9 cellular contexts compared by ENCODE assay signal in genomic region chr20:6008254-6008653, GRCh38. TPM values are rescaled to one million over a fixed set of nuclear protein-coding genes. Genes with fewer than 3 reads are reported as not detected.
A peak's percentile ranks its signal among the peaks of the same experiment; 100 is the strongest.
DNase-seq lines count a peak whose midpoint lies in the region; ATAC-seq and TF ChIP-seq lines count a peak whose summit lies in the region.
"Had no signal": no experiment of that assay in that cellular context is flagged by ENCODE, and none has a peak within 500 bp of the region (broad histone marks: within the 10 kb centered on the region; RNA-seq: fewer than 3 reads in every experiment).

No MANE protein-coding gene starts in this region.

- ATAC-seq in HG03439 (IDR thresholded peaks at IDR 0.05; ENCODE audit: unreplicated experiment) = no peak

- no peak for TF ChIP-seq CTCF in Caco-2 (IDR thresholded peaks at IDR 0.05; ENCODE audit: insufficient read depth in 1 of 2, low read depth in 1 of 2, low read length in 1 of 2, severe bottlenecking in 1 of 2, unreplicated experiment in 1 of 2)
- no peak for TF ChIP-seq CTCF in mammary epithelial cell (conservative IDR thresholded peaks at IDR 0.05 in 1 of 2, IDR thresholded peaks at IDR 0.05 in 1 of 2; ENCODE audit: extremely low read depth in 1 of 2, insufficient read depth in 1 of 2, low read depth in 1 of 2, low read length in 2 of 2)
- TF ChIP-seq CTCF in liver (IDR thresholded peaks at IDR 0.05; ENCODE audit: low read depth, low read length, missing input control) = no peak
- no peak for TF ChIP-seq CTCF in thyroid gland (IDR thresholded peaks at IDR 0.05)

- H3K4me3 Mint-ChIP-seq in Caco-2 (ENCODE audit: unreplicated experiment) = peak overlapping the region; percentile 89

- H3K9ac ChIP-seq in mammary epithelial cell (ENCODE audit: insufficient read depth, low read length) (no peak overlapping the region), liver (ENCODE audit: low read depth in 1 of 2, low read length in 2 of 2) (peak overlapping the region in 1 of 2 donors; percentile 85)
- H3K9ac ChIP-seq: parathyroid adenoma had no signal

- peak overlapping the region; percentile 89 for H3K4me2 ChIP-seq in mammary epithelial cell (ENCODE audit: insufficient read depth, low read depth, low read length)

- CTCF ChIA-PET in Caco-2 (lab: Charles Lee) (no interaction called here), mammary epithelial cell (lab: Charles Lee; ENCODE audit: low non-redundant PET) (no interaction called here)

- H3K27ac ChIP-seq in mammary epithelial cell (ENCODE audit: insufficient read depth, low read depth, low read length) (peak overlapping the region; percentile 66), liver (ENCODE audit: low read depth in 1 of 2, low read length in 2 of 2) (peak overlapping the region; percentile 54 to 84), thyroid gland (peak overlapping the region in 2 of 3 donors; percentile 31 to 45)
- H3K27ac ChIP-seq: parathyroid adenoma had no signal

- POLR2A ChIA-PET in Caco-2 (lab: Charles Lee) = no interaction called here

- H3K27ac Mint-ChIP-seq in Caco-2 (ENCODE audit: unreplicated experiment) = peak overlapping the region; percentile 75

- H3K36me3 ChIP-seq in Caco-2 (ENCODE audit: control insufficient read depth, insufficient read depth, low read length) (peaks cover 5% of the 10 kb centered on the region), MG63 (peaks cover 11% of the 10 kb centered on the region), mammary epithelial cell (ENCODE audit: insufficient read depth, low read length) (peaks cover 16% of the 10 kb centered on the region), liver (ENCODE audit: control insufficient read depth in 4 of 4, insufficient read depth in 3 of 4, low read depth in 1 of 4, low read length in 3 of 4) (peaks cover 6 to 24% (median 12%) of the 10 kb centered on the region in 4 donors), thyroid gland (peaks cover 7 to 15% of the 10 kb centered on the region in 2 donors)

- dilution Hi-C loops in mammary epithelial cell (cut with HindIII; ENCODE audit: low sequenced_read_pairs) = no loop called here

- in situ Hi-C loops in mammary epithelial cell (cut with MboI; ENCODE audit: low sequenced_read_pairs in 2 of 2) = no loop called here

- peaks cover 3% of the 10 kb centered on the region for H4K20me1 ChIP-seq in mammary epithelial cell (ENCODE audit: insufficient read depth, low read length)

- intact Hi-C loops in Caco-2 (cut with micrococcal nuclease; ENCODE audit: unreplicated experiment) (no loop called here), mammary epithelial cell (cut with micrococcal nuclease) (no loop called here), thyroid gland (cut with DNase I) (no loop called here)

- H3K4me3 ChIP-seq in Caco-2 (ENCODE audit: low read depth, low read length) (peak overlapping the region; percentile 8; the same call in 1 of the 2 replicates), MG63 (no peak overlapping the region), mammary epithelial cell (replicated peaks in 1 of 3; ENCODE audit: insufficient read depth in 1 of 3, low read depth in 2 of 3, low read length in 3 of 3) (peak overlapping the region in 2 of 3 experiments; percentile 91 to 99), liver (ENCODE audit: low read depth in 1 of 3, low read length in 3 of 3) (peak overlapping the region; percentile 46 to 99 (median 95)), thyroid gland (replicated peaks in 1 of 3) (no peak overlapping the region)

- H3K9me3 Mint-ChIP-seq in Caco-2 (ENCODE audit: unreplicated experiment) = no peaks in the 10 kb centered on the region

- 0% methylated on average over 5 of the region's 5 CpGs for WGBS in mammary epithelial cell (ENCODE audit: low coverage, missing lambda C conversion rate)
- WGBS in liver = 24% methylated on average over 5 of the region's 5 CpGs
- WGBS in thyroid gland, 2 donors = 24 to 37% methylated on average over 5 of the region's 5 CpGs

- H3K27me3 ChIP-seq in Caco-2 (replicated peaks; ENCODE audit: control insufficient read depth, insufficient read depth, low read length) (no peaks in the 10 kb centered on the region), MG63 (no peaks in the 10 kb centered on the region), mammary epithelial cell (ENCODE audit: insufficient read depth, low read length) (no peaks in the 10 kb centered on the region), liver (ENCODE audit: control insufficient read depth in 4 of 4, insufficient read depth in 4 of 4, low read length in 3 of 4) (no peaks in the 10 kb centered on the region), thyroid gland (no peaks in the 10 kb centered on the region)

- peak in 1 of 2 donors; percentile 11 for TF ChIP-seq POLR2A in thyroid gland (IDR thresholded peaks at IDR 0.05)

- BruUV-seq in Caco-2 (replicated peaks; lab: Mats Ljungman, UMichigan) (no TSS peak), mammary epithelial cell (replicated peaks; lab: Mats Ljungman, UMichigan) (no TSS peak)

- no peak overlapping the region for H2AFZ ChIP-seq in mammary epithelial cell (ENCODE audit: low read depth, low read length)
- H2AFZ ChIP-seq: parathyroid adenoma had no signal

- peaks cover 43% of the 10 kb centered on the region for H3K36me3 Mint-ChIP-seq in Caco-2 (ENCODE audit: insufficient read depth, unreplicated experiment)

- H3K4me1 Mint-ChIP-seq in Caco-2 (ENCODE audit: low read depth, unreplicated experiment) = peaks cover 17% of the 10 kb centered on the region

- peak in 1 of 2 experiments; percentile 30 for DNase-seq in Caco-2
- peak; percentile 66 for DNase-seq in MG63
- DNase-seq in mammary epithelial cell = peak; percentile 96
- peak; percentile 82 to 84 for DNase-seq in thyroid gland
- DNase-seq in activated effector memory CD4-positive, alpha-beta T cell treated with Interleukin-2 at 50 U/mL for 16 hours = no peak
- DNase-seq in HuH-7 (ENCODE audit: low spot score) = no peak

- no peak for TF ChIP-seq RAD21 in liver (IDR thresholded peaks at IDR 0.05)

- H3K4me1 ChIP-seq in Caco-2 (peaks cover 12% of the 10 kb centered on the region), mammary epithelial cell (ENCODE audit: insufficient read depth, low read length) (peaks cover 16% of the 10 kb centered on the region), liver (ENCODE audit: control insufficient read depth in 4 of 4, insufficient read depth in 4 of 4, low read length in 3 of 4) (peaks cover 1 to 43% (median 34%) of the 10 kb centered on the region in 4 donors), thyroid gland (peaks cover 19 to 21% of the 10 kb centered on the region in 2 donors)
- H3K4me1 ChIP-seq: parathyroid adenoma had no signal

- H3K9me3 ChIP-seq in Caco-2 (no peaks in the 10 kb centered on the region), MG63 (no peaks in the 10 kb centered on the region), mammary epithelial cell (replicated peaks; ENCODE audit: insufficient read depth, low read length) (no peaks in the 10 kb centered on the region), liver (ENCODE audit: control insufficient read depth in 4 of 4, low read length in 3 of 4) (no peaks in the 10 kb centered on the region), thyroid gland (no peaks in the 10 kb centered on the region)

- peaks cover 66% of the 10 kb centered on the region for H3K79me2 ChIP-seq in mammary epithelial cell (ENCODE audit: insufficient read depth, low read length)

- H3K27me3 Mint-ChIP-seq in Caco-2 (ENCODE audit: insufficient read depth, unreplicated experiment) = no peaks in the 10 kb centered on the region

TF ChIP-seq in liver, 16 proteins besides CTCF, POLR2A, EP300 and RAD21:
- no peak for TF ChIP-seq SP1 (IDR thresholded peaks at IDR 0.05)
- TF ChIP-seq HNF4A (conservative IDR thresholded peaks at IDR 0.05) = peak in 1 of 2 donors; percentile 33
- peak; percentile 64 to 76 for TF ChIP-seq JUND (IDR thresholded peaks at IDR 0.05)
- TF ChIP-seq TAF1 (conservative IDR thresholded peaks at IDR 0.05) = no peak
- no peak for TF ChIP-seq EGR1 (IDR thresholded peaks at IDR 0.05; ENCODE audit: low read depth in 2 of 2)
- TF ChIP-seq RXRA (IDR thresholded peaks at IDR 0.05) = peak in 1 of 2 donors; percentile 8
- TF ChIP-seq FOXA1 (IDR thresholded peaks at IDR 0.05) = no peak
- TF ChIP-seq YY1 (IDR thresholded peaks at IDR 0.05) = no peak
- no peak for TF ChIP-seq GABPA (IDR thresholded peaks at IDR 0.05 in 1 of 2, conservative IDR thresholded peaks at IDR 0.05 in 1 of 2)
- TF ChIP-seq, protein P1, sequence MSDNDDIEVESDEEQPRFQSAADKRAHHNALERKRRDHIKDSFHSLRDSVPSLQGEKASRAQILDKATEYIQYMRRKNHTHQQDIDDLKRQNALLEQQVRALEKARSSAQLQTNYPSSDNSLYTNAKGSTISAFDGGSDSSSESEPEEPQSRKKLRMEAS (IDR thresholded peaks at IDR 0.05) = no peak
- TF ChIP-seq ATF3 (IDR thresholded peaks at IDR 0.05) = peak; percentile 21

RNA-seq across cellular contexts. Expression of gene CRLS1, which starts 2.3 kb away (rescaled TPM):
- 82.3 and 94.6 TPM in 2 replicates for total RNA-seq in Caco-2 (2022)
- total RNA-seq in MG63 (2014; rRNA removed; shearing (Covaris generic); ENCODE audit: low replicate concordance) = 37.4 and 40.1 TPM in 2 replicates
- total RNA-seq in mammary epithelial cell = 10 to 100 TPM; 33.3 to 39.3 TPM
- 37.7 TPM for polyA plus RNA-seq in mammary epithelial cell
- 42.6 TPM for polyA minus RNA-seq in mammary epithelial cell
- total RNA-seq in liver = 10 to 100 TPM; 51.9 to 58.9 TPM
- polyA plus RNA-seq in liver = 10 to 100 TPM; 72.7 to 72.8 TPM
- 10 to 100 TPM; 45.6 to 57.3 (median 52.0) TPM for total RNA-seq in thyroid gland

RNA-seq across cellular contexts. Expression of gene LRRN4, which starts 45.6 kb away (rescaled TPM):
- 17.9 and 19.6 TPM in 2 replicates for total RNA-seq in Caco-2 (2022)
- not detected in 2 replicates for total RNA-seq in MG63 (2014; rRNA removed; shearing (Covaris generic); ENCODE audit: low replicate concordance)
- under 1 TPM; under 0.01 to 0.19 TPM for total RNA-seq in mammary epithelial cell
- polyA plus RNA-seq in mammary epithelial cell = 0.33 TPM
- not detected for polyA minus RNA-seq in mammary epithelial cell
- total RNA-seq in liver = under 1 TPM; 0.14 to 0.17 TPM
- under 1 TPM; 0.15 to 0.18 TPM for polyA plus RNA-seq in liver
- not detected for total RNA-seq in thyroid gland

RNA-seq across cellular contexts. Expression of gene MCM8, which starts 57.8 kb away (rescaled TPM):
- total RNA-seq in Caco-2 (2022) (36.4 and 38.4 TPM in 2 replicates), mammary epithelial cell (10 to 100 TPM in 1 of 2 donors, 1 to 10 TPM in 1; 4.5 to 12.5 TPM), liver (10 to 100 TPM in 1 of 2 donors, 1 to 10 TPM in 1; 2.1 to 11.0 TPM), thyroid gland (1 to 10 TPM; 3.9 to 5.2 (median 4.5) TPM)
- 11.1 and 15.9 TPM in 2 replicates for total RNA-seq in MG63 (2014; rRNA removed; shearing (Covaris generic); ENCODE audit: low replicate concordance)
- polyA plus RNA-seq in mammary epithelial cell (6.9 TPM), liver (under 1 TPM; 0.49 to 0.97 TPM)
- polyA minus RNA-seq in mammary epithelial cell = 12.4 TPM

RNA-seq across cellular contexts. Expression of gene TRMT6, which starts 57.9 kb away (rescaled TPM):
- 30.0 and 35.5 TPM in 2 replicates for total RNA-seq in Caco-2 (2022)
- total RNA-seq in MG63 (2014; rRNA removed; shearing (Covaris generic); ENCODE audit: low replicate concordance) = 14.6 and 16.3 TPM in 2 replicates
- 10 to 100 TPM; 12.8 to 24.9 TPM for total RNA-seq in mammary epithelial cell
- 16.8 TPM for polyA plus RNA-seq in mammary epithelial cell
- polyA minus RNA-seq in mammary epithelial cell = 0.83 TPM
- total RNA-seq in liver = 1 to 10 TPM; 3.1 to 4.2 TPM
- polyA plus RNA-seq in liver = 1 to 10 TPM; 3.9 to 6.2 TPM
- 1 to 10 TPM; 6.6 to 9.0 (median 8.8) TPM for total RNA-seq in thyroid gland

Comparison
In these comparisons a context has a peak if more than half of its experiments do, and no peak if none do; other contexts are left out.
1. DNase-seq: peak in MG63 (single experiment), mammary epithelial cell (single experiment) and thyroid gland (2 of 2); none in activated effector memory CD4-positive, alpha-beta T cell treated with Interleukin-2 at 50 U/mL for 16 hours (single experiment) and HuH-7 (single experiment).
2. H3K4me3 ChIP-seq: peak in Caco-2 (single experiment), mammary epithelial cell (2 of 3) and liver (3 of 3); none in MG63 (single experiment) and thyroid gland (0 of 3).
3. RNA of gene LRRN4, which starts 45.6 kb away (total RNA-seq): 17.9 to 19.6 TPM in Caco-2; under 0.01 to 0.19 TPM in mammary epithelial cell, 0.14 to 0.17 TPM in liver, not detected in MG63 and not detected in thyroid gland; every median in the first group is over 10 times any median in the second.
4. Peak in every context shown above with its lines, with median percentiles within 50 percentile points of each other: H3K27ac ChIP-seq.